Comparison of ENCODE assay signal across 17 cellular contexts in the genomic region with DNA sequence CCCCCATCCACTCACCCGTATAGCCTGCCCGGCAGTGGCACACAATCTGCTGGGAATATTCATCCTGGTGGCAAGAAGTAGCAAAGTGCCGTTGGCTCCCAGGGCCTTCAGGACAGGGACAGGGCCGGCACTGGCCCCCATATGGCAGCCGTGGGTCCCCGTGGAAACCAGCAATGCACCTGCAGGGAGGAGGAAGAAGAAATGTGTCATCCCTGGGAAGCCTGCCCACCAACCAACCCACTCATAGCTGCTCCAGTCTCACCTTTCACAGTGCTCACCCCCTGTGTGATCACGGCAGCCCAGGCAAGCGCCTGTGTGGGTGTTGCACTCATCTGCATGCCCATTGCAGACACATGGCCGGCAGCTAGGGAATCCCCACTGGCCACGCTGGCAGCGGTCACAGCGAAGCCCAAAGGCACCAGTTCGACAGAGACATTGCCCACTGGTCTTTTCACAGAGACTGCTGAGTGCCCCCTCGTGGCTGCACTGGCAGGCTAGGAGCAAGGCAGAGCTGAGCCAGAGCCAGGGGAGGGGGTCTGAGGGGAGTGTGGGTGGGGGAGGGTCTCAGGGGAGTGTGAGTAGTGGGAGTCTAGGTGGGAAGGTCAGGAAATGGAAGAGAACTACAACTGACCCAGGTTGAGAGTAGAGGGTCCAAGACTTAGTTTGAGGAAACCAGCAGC. TPM values are rescaled to one million over a fixed set of nuclear protein-coding genes. Genes with fewer than 3 reads are reported as not detected.
A peak's percentile ranks its signal among the peaks of the same experiment; 100 is the strongest.
DNase-seq lines count a peak whose midpoint lies in the region; ATAC-seq, FAIRE-seq and TF ChIP-seq lines count a peak whose summit lies in the region.
"Had no signal": no experiment of that assay in that cellular context is flagged by ENCODE, and none has a peak within 500 bp of the region (broad histone marks: within the 10 kb centered on the region; RNA-seq: fewer than 3 reads in every experiment).

No MANE protein-coding gene starts in this region.

- in situ Hi-C loops in GM12878 (cut with MboI), result no loop called here

- peak; percentile 37 for TF ChIP-seq CTCF in GM12865 (IDR thresholded peaks at IDR 0.05; ENCODE audit: insufficient read depth, low read depth, low read length, missing control alignments)
- peak in 2 of 3 experiments; percentile 39 to 53; a peak in 4 of 6 replicates for TF ChIP-seq CTCF in GM12878 (IDR thresholded peaks at IDR 0.05 in 2 of 3, conservative IDR thresholded peaks at IDR 0.05 in 1 of 3; ENCODE audit: control insufficient read depth in 2 of 3, extremely low read depth in 1 of 3, insufficient read depth in 1 of 3, low read depth in 3 of 3, low read length in 3 of 3)
- TF ChIP-seq CTCF in colonic mucosa (IDR thresholded peaks at IDR 0.05), result no peak

- H2BK15ac ChIP-seq in neuronal stem cell (ENCODE audit: low read length), result no peak overlapping the region

- TF ChIP-seq EP300 in GM12878 (IDR thresholded peaks at IDR 0.05; ENCODE audit: borderline replicate concordance in 1 of 2, control insufficient read depth in 1 of 2, low read depth in 2 of 2, low read length in 2 of 2), result no peak

- no peaks in the 10 kb centered on the region for H3K4me1 Mint-ChIP-seq in activated T-helper 2 cell treated with anti-CD3 and anti-CD28 coated beads, Interferon-gamma antibody, Interleukin-2, Interleukin-4, amounts not matched to agents 10 μg/mL and 5 μg/mL and 100 μg/mL, durations not matched to agents 14 hours and 24 hours and 36 hours (ENCODE audit: low read depth)

- peak; percentile 18; the same call in 2 of the 3 replicates for ATAC-seq in GM12878
- ATAC-seq: activated naive CD8-positive, alpha-beta T cell treated with anti-CD3 and anti-CD28 coated beads, Interleukin-2, amount 50 U/mL, for 24 hours; HCT116; natural killer cell; stimulated activated naive CD8-positive, alpha-beta T cell treated with anti-CD3 and anti-CD28 coated beads, Interleukin-15, Interleukin-2, amounts not matched to agents 100 U/mL and 50 U/mL, for 24 hours had no signal

- no peaks in the 10 kb centered on the region for H3K27me3 ChIP-seq in GM12878 (replicated peaks in 1 of 2; ENCODE audit: control insufficient read depth in 2 of 2, insufficient read depth in 2 of 2, low read length in 1 of 2)
- H3K27me3 ChIP-seq in neuronal stem cell (ENCODE audit: control insufficient read depth in 3 of 3, insufficient read depth in 3 of 3, low read depth in 1 of 3, low read length in 3 of 3), result no peaks in the 10 kb centered on the region
- H3K27me3 ChIP-seq in colonic mucosa, result no peaks in the 10 kb centered on the region

- H2AFZ ChIP-seq in GM12878 (ENCODE audit: control insufficient read depth, low read depth, low read length), result no peak overlapping the region
- no peak overlapping the region for H2AFZ ChIP-seq in neuronal stem cell (ENCODE audit: low read length)

- no peak overlapping the region for H4K8ac ChIP-seq in neuronal stem cell (ENCODE audit: low read depth, low read length)

- H3K79me1 ChIP-seq in neuronal stem cell (ENCODE audit: low read depth, low read length), result peaks cover 4% of the 10 kb centered on the region

- SMC1A ChIA-PET in GM12878 (lab: Charles Lee; ENCODE audit: uncharacterized antibody, unreplicated experiment), result interaction anchor here (1.3 kb wide), 1 partner anchor 137 kb away, joined by 4 read pairs; no protein-coding TSS in a partner anchor

- H3K9ac ChIP-seq in GM12878 (ENCODE audit: control insufficient read depth, insufficient read depth, low read length), result no peak overlapping the region
- peak overlapping the region; percentile 3 for H3K9ac ChIP-seq in neuronal stem cell (ENCODE audit: low read depth, low read length, poor library complexity)
- H3K9ac ChIP-seq in colonic mucosa (ENCODE audit: low read depth in 2 of 2, low read length in 2 of 2), result no peak overlapping the region

- H3K4ac ChIP-seq in neuronal stem cell (ENCODE audit: low read length), result no peak overlapping the region

- H2AK5ac ChIP-seq in neuronal stem cell (ENCODE audit: low read depth, low read length), result no peak overlapping the region

- H3K4me3 ChIP-seq in GM12865 (ENCODE audit: low read depth, low read length) (no peak overlapping the region), GM12878 (no peak overlapping the region), neuronal stem cell (ENCODE audit: low read length in 2 of 2) (no peak overlapping the region), colonic mucosa (no peak overlapping the region)
- H3K4me3 ChIP-seq: lung had no signal

- H3K36me3 Mint-ChIP-seq in activated T-helper 2 cell treated with anti-CD3 and anti-CD28 coated beads, Interferon-gamma antibody, Interleukin-2, Interleukin-4, amounts not matched to agents 10 μg/mL and 5 μg/mL and 100 μg/mL, durations not matched to agents 14 hours and 24 hours and 36 hours (ENCODE audit: low read depth), result no peaks in the 10 kb centered on the region
- H3K36me3 Mint-ChIP-seq: natural killer cell had no signal

- H3K14ac ChIP-seq in neuronal stem cell (ENCODE audit: low read length), result no peak overlapping the region

- H3K4me1 ChIP-seq in GM12878 (ENCODE audit: control insufficient read depth, insufficient read depth, low read length) (peaks cover 2% of the 10 kb centered on the region; the same call in 1 of the 2 replicates), neuronal stem cell (ENCODE audit: control insufficient read depth in 2 of 2, insufficient read depth in 1 of 2, low read depth in 1 of 2, low read length in 2 of 2) (peaks cover 2% of the 10 kb centered on the region in 2 donors), colonic mucosa (no peaks in the 10 kb centered on the region)

- H2BK12ac ChIP-seq in neuronal stem cell (ENCODE audit: low read length), result no peak overlapping the region

- no peak overlapping the region for H4K91ac ChIP-seq in neuronal stem cell (ENCODE audit: low read depth, low read length, poor library complexity)

- H3K27ac ChIP-seq in GM12878 (ENCODE audit: control insufficient read depth, insufficient read depth) (no peak overlapping the region), neuronal stem cell (replicated peaks; ENCODE audit: low read length) (no peak overlapping the region), colonic mucosa (no peak overlapping the region)

- H3K36me3 ChIP-seq in GM12878 (ENCODE audit: control insufficient read depth in 2 of 2, insufficient read depth in 2 of 2, low read length in 1 of 2) (no peaks in the 10 kb centered on the region), neuronal stem cell (replicated peaks in 1 of 2; ENCODE audit: control insufficient read depth in 2 of 2, insufficient read depth in 2 of 2, low read length in 2 of 2) (peaks cover 41 to 46% of the 10 kb centered on the region in 2 donors), colonic mucosa (no peaks in the 10 kb centered on the region)

- FAIRE-seq in GM12878 (lab: Jason Lieb, UNC), result no peak

- H3K27ac Mint-ChIP-seq in activated T-helper 2 cell treated with anti-CD3 and anti-CD28 coated beads, Interferon-gamma antibody, Interleukin-2, Interleukin-4, amounts not matched to agents 10 μg/mL and 5 μg/mL and 100 μg/mL, durations not matched to agents 14 hours and 24 hours and 36 hours, result no peak overlapping the region
- H3K27ac Mint-ChIP-seq: activated B cell treated with CpG ODN at 0.5 μM for 24 hours; activated naive CD8-positive, alpha-beta T cell treated with anti-CD3 and anti-CD28 coated beads, Interleukin-2, amount 50 U/mL, for 24 hours; dendritic cell treated with granulocyte-macrophage colony-stimulating factor and Interleukin-4, amounts not matched to agents 40 ng/mL and 50 ng/mL, for 4 days had no signal

- POLR2A ChIA-PET in GM12878 (lab: Charles Lee), result no interaction called here

- RAD21 ChIA-PET in GM12878 (lab: Charles Lee; ENCODE audit: unreplicated experiment), result interaction anchor here (1.2 kb wide), 1 partner anchor 140 kb away, joined by 4 read pairs; no protein-coding TSS in a partner anchor

- no peaks in the 10 kb centered on the region for H3K9me3 Mint-ChIP-seq in activated T-helper 2 cell treated with anti-CD3 and anti-CD28 coated beads, Interferon-gamma antibody, Interleukin-2, Interleukin-4, amounts not matched to agents 10 μg/mL and 5 μg/mL and 100 μg/mL, durations not matched to agents 14 hours and 24 hours and 36 hours
- H3K9me3 Mint-ChIP-seq: activated B cell treated with CpG ODN at 0.5 μM for 24 hours; activated naive CD8-positive, alpha-beta T cell treated with anti-CD3 and anti-CD28 coated beads, Interleukin-2, amount 50 U/mL, for 24 hours; dendritic cell treated with granulocyte-macrophage colony-stimulating factor and Interleukin-4, amounts not matched to agents 40 ng/mL and 50 ng/mL, for 4 days; natural killer cell had no signal

- no TSS peak for BruUV-seq in GM12878 (replicated peaks; lab: Mats Ljungman, UMichigan)

- TF ChIP-seq RAD21 in GM12878 (IDR thresholded peaks at IDR 0.05; ENCODE audit: insufficient read depth, low read depth, low read length), result peak; percentile 38; the same call in 1 of the 2 replicates

- DNase-seq in GM12865 (ENCODE audit: low read depth) (peak; percentile 28), NAMALWA (ENCODE audit: low spot score) (peak; percentile 13), GM12878 (ENCODE audit: low read depth, low spot score) (no peak), neuronal stem cell (ENCODE audit: low spot score) (no peak), inferior parietal cortex (ENCODE audit: extremely low spot score) (no peak), colonic mucosa (no peak)
- no peak for DNase-seq in activated CD4-positive, alpha-beta T cell treated with anti-CD3 and anti-CD28 coated beads, Interleukin-2, amount 50 U/mL, for 4 hours
- no peak for DNase-seq in activated T-helper 2 cell treated with anti-CD3 and anti-CD28 coated beads, Interferon-gamma antibody, Interleukin-2, Interleukin-4, amounts not matched to agents 10 μg/mL and 5 μg/mL and 100 μg/mL, durations not matched to agents 14 hours and 24 hours and 36 hours (ENCODE audit: low spot score)
- DNase-seq: activated B cell treated with CpG ODN at 0.5 μM for 24 hours; activated naive CD8-positive, alpha-beta T cell treated with anti-CD3 and anti-CD28 coated beads, Interleukin-2, amount 50 U/mL, for 24 hours; Kasumi-1; natural killer cell; NCI-H2029 treated with DMSO at 0.1 percent for 48 hours; stimulated activated naive CD8-positive, alpha-beta T cell treated with anti-CD3 and anti-CD28 coated beads, Interleukin-15, Interleukin-2, amounts not matched to agents 100 U/mL and 50 U/mL, for 24 hours had no signal

- no peak overlapping the region for H2BK120ac ChIP-seq in neuronal stem cell (ENCODE audit: low read depth, low read length)

- peaks cover 4% of the 10 kb centered on the region for H3K79me2 ChIP-seq in GM12878 (ENCODE audit: control insufficient read depth, insufficient read depth, low read length)

- H3K18ac ChIP-seq in neuronal stem cell (ENCODE audit: low read length), result no peak overlapping the region

- H3K4me2 ChIP-seq in GM12878 (ENCODE audit: control insufficient read depth, insufficient read depth), result no peak overlapping the region
- no peak overlapping the region for H3K4me2 ChIP-seq in neuronal stem cell (ENCODE audit: insufficient read depth, low read length, poor library complexity, severe bottlenecking)

- H3K23ac ChIP-seq in neuronal stem cell (ENCODE audit: low read depth, low read length, poor library complexity), result no peak overlapping the region

- no peaks in the 10 kb centered on the region for H3K27me3 Mint-ChIP-seq in activated T-helper 2 cell treated with anti-CD3 and anti-CD28 coated beads, Interferon-gamma antibody, Interleukin-2, Interleukin-4, amounts not matched to agents 10 μg/mL and 5 μg/mL and 100 μg/mL, durations not matched to agents 14 hours and 24 hours and 36 hours (ENCODE audit: low read depth)
- H3K27me3 Mint-ChIP-seq: activated naive CD8-positive, alpha-beta T cell treated with anti-CD3 and anti-CD28 coated beads, Interleukin-2, amount 50 U/mL, for 24 hours; dendritic cell treated with granulocyte-macrophage colony-stimulating factor and Interleukin-4, amounts not matched to agents 40 ng/mL and 50 ng/mL, for 4 days had no signal

- intact Hi-C loops in GM12878 (cut with micrococcal nuclease; ENCODE audit: unreplicated experiment) (no loop called here), colonic mucosa (cut with DNase I) (no loop called here)
- intact Hi-C loops in activated T-helper 2 cell treated with anti-CD3 and anti-CD28 coated beads, Interferon-gamma antibody, Interleukin-2, Interleukin-4, amounts not matched to agents 10 μg/mL and 5 μg/mL and 100 μg/mL, durations not matched to agents 14 hours and 24 hours and 36 hours (cut with micrococcal nuclease), result loop anchor here (5.0 kb wide), 1 partner anchor 42 kb away; a partner anchor contains a TSS

- CTCF ChIA-PET in GM12878 (lab: Yijun Ruan, JAX), result interaction anchor here (1.0 to 1.8 kb wide), 4 partner anchors 11 to 137 kb away, joined by 3 to 13 read pairs (median 6); a partner anchor contains a TSS

- no peak overlapping the region for H3K4me3 Mint-ChIP-seq in activated T-helper 2 cell treated with anti-CD3 and anti-CD28 coated beads, Interferon-gamma antibody, Interleukin-2, Interleukin-4, amounts not matched to agents 10 μg/mL and 5 μg/mL and 100 μg/mL, durations not matched to agents 14 hours and 24 hours and 36 hours (ENCODE audit: low read depth)
- H3K4me3 Mint-ChIP-seq: activated B cell treated with CpG ODN at 0.5 μM for 24 hours; activated naive CD8-positive, alpha-beta T cell treated with anti-CD3 and anti-CD28 coated beads, Interleukin-2, amount 50 U/mL, for 24 hours; dendritic cell treated with granulocyte-macrophage colony-stimulating factor and Interleukin-4, amounts not matched to agents 40 ng/mL and 50 ng/mL, for 4 days; natural killer cell had no signal

- 15% methylated on average over 14 of the region's 14 CpGs for WGBS in GM12878 (ENCODE audit: insufficient coverage, insufficient replicate concordance, low lambda C conversion rate, missing lambda C conversion rate)
- no CpG with 5 or more reads among the region's 14 CpGs for WGBS in neuronal stem cell (ENCODE audit: extremely low coverage in 2 of 2, insufficient read length in 2 of 2, insufficient replicate concordance in 1 of 2), 2 donors

- TF ChIP-seq POLR2A in GM12878 (IDR thresholded peaks at IDR 0.05; ENCODE audit: low read depth, low read length), result no peak

- H4K20me1 ChIP-seq in GM12878 (ENCODE audit: control insufficient read depth, insufficient read depth), result no peaks in the 10 kb centered on the region

- H3K9me3 ChIP-seq in GM12878 (replicated peaks; ENCODE audit: control insufficient read depth, insufficient read depth, low read length), result no peaks in the 10 kb centered on the region
- peaks cover 0 to 1% of the 10 kb centered on the region in 2 donors for H3K9me3 ChIP-seq in neuronal stem cell (replicated peaks in 1 of 2; ENCODE audit: control insufficient read depth in 2 of 2, insufficient read depth in 1 of 2, low read depth in 1 of 2, low read length in 2 of 2)
- no peaks in the 10 kb centered on the region for H3K9me3 ChIP-seq in colonic mucosa

- H2BK5ac ChIP-seq in neuronal stem cell (ENCODE audit: low read length), result no peak overlapping the region

RNA-seq across cellular contexts. Expression of a gene that starts 4.5 kb away (rescaled TPM):
- total RNA-seq in GM12878 (2013; cell fraction: nucleolus; rRNA removed), result 44.3 and 49.9 TPM in 2 replicates
- total RNA-seq in GM12878 (2014; rRNA removed) (33.6 and 35.2 TPM in 2 replicates), GM12878 (2014; rRNA removed; fragmentation: Illumina TruSeq; extraction: Trizol) (16.1 and 16.6 TPM in 2 replicates), GM12878 (2021) (62.2 and 64.2 TPM in 2 replicates), colonic mucosa (10 to 100 TPM; 59.1 to 81.0 TPM)
- 23.8 TPM for polyA plus RNA-seq in GM12878 (2011; ENCODE audit: low read depth)
- polyA plus RNA-seq in GM12878 (2011; rRNA removed) (28.1 and 41.7 TPM in 2 replicates), GM12878 (2014; fragmentation: Illumina TruSeq; extraction: Trizol) (11.1 and 25.7 TPM in 2 replicates), GM12878 (2014; fragmentation: Nextera tagmentation; extraction: Ambion mirVana) (under 1 TPM; 0.24 to 0.68 TPM), GM12878 (2014; rRNA removed) (40.7 and 44.8 TPM in 2 replicates), GM12878 (2016; fragmentation: Nextera tagmentation; extraction: Ambion mirVana) (10 to 100 TPM; 32.7 to 36.6 TPM)
- polyA plus RNA-seq in GM12878 (2011; cell fraction: cytosol; rRNA removed), result 46.1 and 62.5 TPM in 2 replicates
- 150 and 158 TPM in 2 replicates for polyA plus RNA-seq in GM12878 (2011; cell fraction: nucleus; rRNA removed)
- polyA plus RNA-seq in GM12878 (2012), result 25.7 and 27.6 TPM in 2 replicates
- 102 and 109 TPM in 2 replicates for polyA minus RNA-seq in GM12878 (2011; rRNA and poly(A)+ RNA removed)
- polyA minus RNA-seq in GM12878 (2011; cell fraction: cytosol; rRNA and poly(A)+ RNA removed), result 24.2 and 26.1 TPM in 2 replicates
- polyA minus RNA-seq in GM12878 (2011; cell fraction: nucleus; rRNA and poly(A)+ RNA removed), result 25.5 and 46.9 TPM in 2 replicates
- polyA plus RNA-seq in neuronal stem cell (2013, experiment 1 of 2), result 22.3 TPM
- 21.3 TPM for polyA plus RNA-seq in neuronal stem cell (2013, experiment 2 of 2)
- total RNA-seq in activated T-helper 2 cell treated with anti-CD3 and anti-CD28 coated beads, Interferon-gamma antibody, Interleukin-2, Interleukin-4, amounts not matched to agents 10 μg/mL and 5 μg/mL and 100 μg/mL, durations not matched to agents 14 hours and 24 hours and 36 hours, result 47.9 and 54.8 TPM in 2 replicates

RNA-seq across cellular contexts. Expression of a gene that starts 7.7 kb away (rescaled TPM):
- total RNA-seq in GM12878 (2013; cell fraction: nucleolus; rRNA removed), result 0.61 and 2.9 TPM in 2 replicates
- total RNA-seq in GM12878 (2014; rRNA removed) (0.23 TPM in 1 of 2 replicates, not detected in the other), GM12878 (2014; rRNA removed; fragmentation: Illumina TruSeq; extraction: Trizol) (not detected in 2 replicates), GM12878 (2021) (3.2 and 3.3 TPM in 2 replicates), colonic mucosa (100 to 1,000 TPM in 1 of 2 donors, 10 to 100 TPM in 1; 83.5 to 112 TPM)
- polyA plus RNA-seq in GM12878 (2011; ENCODE audit: low read depth), result not detected
- polyA plus RNA-seq in GM12878 (2011; rRNA removed) (0.18 TPM in 1 of 2 replicates, not detected in the other), GM12878 (2014; fragmentation: Illumina TruSeq; extraction: Trizol) (0.13 TPM in 1 of 2 replicates, not detected in the other), GM12878 (2014; fragmentation: Nextera tagmentation; extraction: Ambion mirVana) (not detected), GM12878 (2014; rRNA removed) (0.24 and 0.64 TPM in 2 replicates), GM12878 (2016; fragmentation: Nextera tagmentation; extraction: Ambion mirVana) (1 to 10 TPM in 1 of 2 experiments, under 1 TPM in 1; 0.67 to 1.0 TPM)
- polyA plus RNA-seq in GM12878 (2011; cell fraction: cytosol; rRNA removed), result 0.15 and 0.42 TPM in 2 replicates
- 3.9 and 5.4 TPM in 2 replicates for polyA plus RNA-seq in GM12878 (2011; cell fraction: nucleus; rRNA removed)
- 0.44 TPM in 1 of 2 replicates, not detected in the other for polyA plus RNA-seq in GM12878 (2012)
- 0.31 TPM in 1 of 2 replicates, not detected in the other for polyA minus RNA-seq in GM12878 (2011; rRNA and poly(A)+ RNA removed)
- polyA minus RNA-seq in GM12878 (2011; cell fraction: cytosol; rRNA and poly(A)+ RNA removed), result not detected in 2 replicates
- 0.97 TPM in 1 of 2 replicates, not detected in the other for polyA minus RNA-seq in GM12878 (2011; cell fraction: nucleus; rRNA and poly(A)+ RNA removed)
- polyA plus RNA-seq in neuronal stem cell (2013, experiment 1 of 2), result 91.9 TPM
- polyA plus RNA-seq in neuronal stem cell (2013, experiment 2 of 2), result 91.3 TPM
- 0.34 TPM in 1 of 2 replicates, not detected in the other for total RNA-seq in activated T-helper 2 cell treated with anti-CD3 and anti-CD28 coated beads, Interferon-gamma antibody, Interleukin-2, Interleukin-4, amounts not matched to agents 10 μg/mL and 5 μg/mL and 100 μg/mL, durations not matched to agents 14 hours and 24 hours and 36 hours
- total RNA-seq: activated B cell treated with CpG ODN at 0.5 μM for 24 hours had no signal

RNA-seq across cellular contexts. Expression of a gene that starts 20.6 kb away (rescaled TPM):
- 216 and 218 TPM in 2 replicates for total RNA-seq in GM12878 (2013; cell fraction: nucleolus; rRNA removed)
- 461 and 476 TPM in 2 replicates for total RNA-seq in GM12878 (2014; rRNA removed)
- total RNA-seq in GM12878 (2014; rRNA removed; fragmentation: Illumina TruSeq; extraction: Trizol), result 199 and 212 TPM in 2 replicates
- total RNA-seq in GM12878 (2021), result 369 and 380 TPM in 2 replicates
- polyA plus RNA-seq in GM12878 (2011; ENCODE audit: low read depth), result 218 TPM
- 144 and 309 TPM in 2 replicates for polyA plus RNA-seq in GM12878 (2011; rRNA removed)
- polyA plus RNA-seq in GM12878 (2011; cell fraction: cytosol; rRNA removed), result 527 and 634 TPM in 2 replicates
- polyA plus RNA-seq in GM12878 (2011; cell fraction: nucleus; rRNA removed), result 904 and 1,136 TPM in 2 replicates
- 327 and 350 TPM in 2 replicates for polyA plus RNA-seq in GM12878 (2012)
- polyA plus RNA-seq in GM12878 (2014; fragmentation: Illumina TruSeq; extraction: Trizol), result 249 and 362 TPM in 2 replicates
- 100 to 1,000 TPM; 229 to 328 TPM for polyA plus RNA-seq in GM12878 (2014; fragmentation: Nextera tagmentation; extraction: Ambion mirVana)
- polyA plus RNA-seq in GM12878 (2014; rRNA removed), result 385 and 397 TPM in 2 replicates
- 100 to 1,000 TPM; 168 to 185 TPM for polyA plus RNA-seq in GM12878 (2016; fragmentation: Nextera tagmentation; extraction: Ambion mirVana)
- polyA minus RNA-seq in GM12878 (2011; rRNA and poly(A)+ RNA removed), result 263 and 286 TPM in 2 replicates
- 87.8 and 145 TPM in 2 replicates for polyA minus RNA-seq in GM12878 (2011; cell fraction: cytosol; rRNA and poly(A)+ RNA removed)
- 189 and 310 TPM in 2 replicates for polyA minus RNA-seq in GM12878 (2011; cell fraction: nucleus; rRNA and poly(A)+ RNA removed)
- polyA plus RNA-seq in neuronal stem cell (2013, experiment 1 of 2), result 407 TPM
- polyA plus RNA-seq in neuronal stem cell (2013, experiment 2 of 2), result 414 TPM
- 209 and 226 TPM in 2 replicates for total RNA-seq in activated T-helper 2 cell treated with anti-CD3 and anti-CD28 coated beads, Interferon-gamma antibody, Interleukin-2, Interleukin-4, amounts not matched to agents 10 μg/mL and 5 μg/mL and 100 μg/mL, durations not matched to agents 14 hours and 24 hours and 36 hours
- total RNA-seq in colonic mucosa, result 100 to 1,000 TPM; 371 to 374 TPM

RNA-seq across cellular contexts. Expression of a gene that starts 31.3 kb away (rescaled TPM):
- 118 and 125 TPM in 2 replicates for total RNA-seq in GM12878 (2013; cell fraction: nucleolus; rRNA removed)
- total RNA-seq in GM12878 (2014; rRNA removed) (93.8 and 95.7 TPM in 2 replicates), GM12878 (2014; rRNA removed; fragmentation: Illumina TruSeq; extraction: Trizol) (78.1 and 85.6 TPM in 2 replicates), GM12878 (2021) (89.5 and 96.9 TPM in 2 replicates), colonic mucosa (10 to 100 TPM; 59.8 to 76.0 TPM)
- 27.6 TPM for polyA plus RNA-seq in GM12878 (2011; ENCODE audit: low read depth)
- polyA plus RNA-seq in GM12878 (2011; rRNA removed) (52.1 and 86.8 TPM in 2 replicates), GM12878 (2014; fragmentation: Illumina TruSeq; extraction: Trizol) (84.8 and 356 TPM in 2 replicates), GM12878 (2014; fragmentation: Nextera tagmentation; extraction: Ambion mirVana) (10 to 100 TPM; 22.2 to 23.3 TPM), GM12878 (2014; rRNA removed) (116 and 117 TPM in 2 replicates), GM12878 (2016; fragmentation: Nextera tagmentation; extraction: Ambion mirVana) (10 to 100 TPM; 41.6 to 48.7 TPM)
- polyA plus RNA-seq in GM12878 (2011; cell fraction: cytosol; rRNA removed), result 91.0 and 91.5 TPM in 2 replicates
- 154 and 169 TPM in 2 replicates for polyA plus RNA-seq in GM12878 (2011; cell fraction: nucleus; rRNA removed)
- polyA plus RNA-seq in GM12878 (2012), result 39.4 and 46.0 TPM in 2 replicates
- 101 and 137 TPM in 2 replicates for polyA minus RNA-seq in GM12878 (2011; rRNA and poly(A)+ RNA removed)
- 69.2 and 88.9 TPM in 2 replicates for polyA minus RNA-seq in GM12878 (2011; cell fraction: cytosol; rRNA and poly(A)+ RNA removed)
- polyA minus RNA-seq in GM12878 (2011; cell fraction: nucleus; rRNA and poly(A)+ RNA removed), result 29.7 and 41.9 TPM in 2 replicates
- polyA plus RNA-seq in neuronal stem cell (2013, experiment 1 of 2), result 101 TPM
- polyA plus RNA-seq in neuronal stem cell (2013, experiment 2 of 2), result 102 TPM
- 145 and 164 TPM in 2 replicates for total RNA-seq in activated T-helper 2 cell treated with anti-CD3 and anti-CD28 coated beads, Interferon-gamma antibody, Interleukin-2, Interleukin-4, amounts not matched to agents 10 μg/mL and 5 μg/mL and 100 μg/mL, durations not matched to agents 14 hours and 24 hours and 36 hours

RNA-seq across cellular contexts. Expression of a gene that starts 41.0 kb away (rescaled TPM):
- 51.7 and 62.8 TPM in 2 replicates for total RNA-seq in GM12878 (2013; cell fraction: nucleolus; rRNA removed)
- 34.0 and 38.0 TPM in 2 replicates for total RNA-seq in GM12878 (2014; rRNA removed)
- 19.9 and 21.8 TPM in 2 replicates for total RNA-seq in GM12878 (2014; rRNA removed; fragmentation: Illumina TruSeq; extraction: Trizol)
- total RNA-seq in GM12878 (2021), result 30.3 and 31.8 TPM in 2 replicates
- 8.9 TPM for polyA plus RNA-seq in GM12878 (2011; ENCODE audit: low read depth)
- 6.4 and 12.4 TPM in 2 replicates for polyA plus RNA-seq in GM12878 (2011; rRNA removed)
- 21.4 and 25.7 TPM in 2 replicates for polyA plus RNA-seq in GM12878 (2011; cell fraction: cytosol; rRNA removed)
- 16.0 and 17.1 TPM in 2 replicates for polyA plus RNA-seq in GM12878 (2011; cell fraction: nucleus; rRNA removed)
- 16.7 and 17.5 TPM in 2 replicates for polyA plus RNA-seq in GM12878 (2012)
- 6.9 and 19.7 TPM in 2 replicates for polyA plus RNA-seq in GM12878 (2014; fragmentation: Illumina TruSeq; extraction: Trizol)
- under 1 TPM; 0.20 to 0.24 TPM for polyA plus RNA-seq in GM12878 (2014; fragmentation: Nextera tagmentation; extraction: Ambion mirVana)
- polyA plus RNA-seq in GM12878 (2014; rRNA removed), result 31.8 and 36.1 TPM in 2 replicates
- polyA plus RNA-seq in GM12878 (2016; fragmentation: Nextera tagmentation; extraction: Ambion mirVana), result 1 to 10 TPM; 1.0 to 1.7 TPM
- 34.0 and 50.8 TPM in 2 replicates for polyA minus RNA-seq in GM12878 (2011; rRNA and poly(A)+ RNA removed)
- polyA minus RNA-seq in GM12878 (2011; cell fraction: cytosol; rRNA and poly(A)+ RNA removed), result 8.7 and 10.4 TPM in 2 replicates
- 27.1 and 41.2 TPM in 2 replicates for polyA minus RNA-seq in GM12878 (2011; cell fraction: nucleus; rRNA and poly(A)+ RNA removed)
- 17.1 TPM for polyA plus RNA-seq in neuronal stem cell (2013, experiment 1 of 2)
- 16.2 TPM for polyA plus RNA-seq in neuronal stem cell (2013, experiment 2 of 2)
- total RNA-seq in activated T-helper 2 cell treated with anti-CD3 and anti-CD28 coated beads, Interferon-gamma antibody, Interleukin-2, Interleukin-4, amounts not matched to agents 10 μg/mL and 5 μg/mL and 100 μg/mL, durations not matched to agents 14 hours and 24 hours and 36 hours, result 24.4 and 24.9 TPM in 2 replicates
- 10 to 100 TPM; 17.8 to 22.6 TPM for total RNA-seq in colonic mucosa

Comparison
In these comparisons a context has a peak if more than half of its experiments do, and no peak if none do; other contexts are left out.
1. DNase-seq: peak in GM12865 (single experiment) and NAMALWA (single experiment); none in GM12878 (single experiment), neuronal stem cell (single experiment), inferior parietal cortex (single experiment), activated CD4-positive, alpha-beta T cell treated with anti-CD3 and anti-CD28 coated beads, Interleukin-2, amount 50 U/mL, for 4 hours (0 of 2), activated T-helper 2 cell treated with anti-CD3 and anti-CD28 coated beads, Interferon-gamma antibody, Interleukin-2, Interleukin-4, amounts not matched to agents 10 μg/mL and 5 μg/mL and 100 μg/mL, durations not matched to agents 14 hours and 24 hours and 36 hours (single experiment) and colonic mucosa (single experiment).
2. RNA of a gene that starts 7.7 kb away (total RNA-seq): 83.5 to 112 TPM in colonic mucosa; 0.34 TPM in activated T-helper 2 cell treated with anti-CD3 and anti-CD28 coated beads, Interferon-gamma antibody, Interleukin-2, Interleukin-4, amounts not matched to agents 10 μg/mL and 5 μg/mL and 100 μg/mL, durations not matched to agents 14 hours and 24 hours and 36 hours and 0.23 to 3.3 TPM in GM12878; every median in the first group is over 10 times any median in the second.